Comparison of ENCODE assay signal across 40 cellular contexts in genomic region chr12:108899145-108899544, GRCh38. TPM values are rescaled to one million over a fixed set of nuclear protein-coding genes. Genes with fewer than 3 reads are reported as not detected.
"Had no signal": no experiment of that assay in that cellular context is flagged by ENCODE, and none has a peak within 500 bp of the region (broad histone marks: within the 10 kb centered on the region; RNA-seq: fewer than 3 reads in every experiment).

No MANE protein-coding gene starts in this region.

- H3K4me1 ChIP-seq: adrenal gland, ascending aorta, body of pancreas, breast epithelium had no signal

- H3K27me3 ChIP-seq: adrenal gland, ascending aorta, body of pancreas, brain microvascular endothelial cell, breast epithelium, cardiac muscle cell had no signal

- H3K27ac ChIP-seq: adrenal gland, ascending aorta, body of pancreas, brain microvascular endothelial cell, breast epithelium, cardiac muscle cell had no signal

- H3K36me3 ChIP-seq: adrenal gland, ascending aorta, brain microvascular endothelial cell, breast epithelium, cardiac muscle cell had no signal

- DNase-seq: activated effector memory CD4-positive, alpha-beta T cell treated with anti-CD3 and anti-CD28 coated beads, Interleukin-2, amount 50 U/mL, for 16 hours; activated effector memory CD4-positive, alpha-beta T cell treated with Interleukin-2 at 50 U/mL for 16 hours; activated gamma-delta T cell; activated gamma-delta T cell treated with Interleukin-2 at 50 U/mL for 16 hours; activated naive CD4-positive, alpha-beta T cell; activated naive CD4-positive, alpha-beta T cell treated with anti-CD3 and anti-CD28 coated beads for 36 hours; activated naive CD4-positive, alpha-beta T cell treated with anti-CD3 and anti-CD28 coated beads, Interleukin-2, amount 10 ng/mL, durations not matched to agents 7 days and 5 days; activated naive CD4-positive, alpha-beta T cell treated with anti-CD3 and anti-CD28 coated beads, Interleukin-2, amount 50 U/mL, for 16 hours; activated naive CD4-positive, alpha-beta T cell treated with Interleukin-2 at 50 U/mL for 16 hours; activated naive CD8-positive, alpha-beta T cell treated with anti-CD3 and anti-CD28 coated beads for 36 hours; activated naive CD8-positive, alpha-beta T cell treated with anti-CD3 and anti-CD28 coated beads, Interleukin-2, amount 10 ng/mL, durations not matched to agents 7 days and 5 days; activated naive CD8-positive, alpha-beta T cell treated with anti-CD3 and anti-CD28 coated beads, Interleukin-2, amount 50 U/mL, for 24 hours; activated T-cell treated with anti-CD3 and anti-CD28 coated beads, Interleukin-2, amount 50 U/mL, for 1 hour; activated T-cell treated with anti-CD3 and anti-CD28 coated beads, Interleukin-2, amount 50 U/mL, for 24 hours; activated T-cell treated with anti-CD3 and anti-CD28 coated beads, Interleukin-2, amount 50 U/mL, for 4 hours; activated T-cell treated with anti-CD3 and anti-CD28 coated beads, Interleukin-2, amount 50 U/mL, for 48 hours; activated T-cell treated with anti-CD3 and anti-CD28 coated beads, Interleukin-2, amount 50 U/mL, for 72 hours; adrenal gland; amniotic stem cell; amygdala; anterior cingulate cortex; aorta; body of pancreas; brain microvascular endothelial cell; caudate nucleus; central memory CD4-positive, alpha-beta T cell; cerebellar nuclear complex had no signal

- H3K4me3 ChIP-seq: adrenal gland, ascending aorta, body of pancreas, breast epithelium, cardiac muscle cell had no signal

- FAIRE-seq: astrocyte had no signal

- H3K9me3 ChIP-seq: adrenal gland, ascending aorta, body of pancreas, breast epithelium had no signal

- ATAC-seq: activated naive CD4-positive, alpha-beta T cell treated with anti-CD3 and anti-CD28 coated beads, Interleukin-2, amount 50 U/mL, for 72 hours; activated naive CD8-positive, alpha-beta T cell treated with anti-CD3 and anti-CD28 coated beads, Interleukin-2, amount 50 U/mL, for 24 hours; activated T-cell treated with anti-CD3 and anti-CD28 coated beads, Interleukin-2, amount 50 U/mL, for 4 hours; activated T-cell treated with anti-CD3 and anti-CD28 coated beads, Interleukin-2, amount 50 U/mL, for 72 hours; activated T-helper 17 cell treated with anti-CD3 and anti-CD28 coated beads, Interleukin-2, amount 50 U/mL, for 72 hours; body of pancreas had no signal

RNA-seq across cellular contexts. Expression of gene DAO, which starts 19.3 kb away (rescaled TPM):
- total RNA-seq: activated naive CD4-positive, alpha-beta T cell treated with anti-CD3 and anti-CD28 coated beads for 36 hours; activated naive CD4-positive, alpha-beta T cell treated with anti-CD3 and anti-CD28 coated beads, Interleukin-2, amount 50 U/mL, for 72 hours; activated naive CD8-positive, alpha-beta T cell treated with anti-CD3 and anti-CD28 coated beads for 36 hours; activated naive CD8-positive, alpha-beta T cell treated with anti-CD3 and anti-CD28 coated beads, Interleukin-2, amount 10 ng/mL, durations not matched to agents 7 days and 5 days; activated T-cell treated with anti-CD3 and anti-CD28 coated beads, Interleukin-2, amount 50 U/mL, for 4 hours; activated T-cell treated with anti-CD3 and anti-CD28 coated beads, Interleukin-2, amount 50 U/mL, for 72 hours; activated T-helper 1 cell treated with anti-CD3 and anti-CD28 coated beads, Interleukin-12 subunit alpha, Interleukin-12 subunit beta, Interleukin-2, Interleukin-4 antibody, amounts not matched to agents 30 ng/mL and 10 ng/mL and 1 ng/mL, durations not matched to agents 14 hours and 24 hours and 36 hours; activated T-helper 17 cell treated with anti-CD3 and anti-CD28 coated beads, Interleukin-2, amount 50 U/mL, for 72 hours; activated T-helper 2 cell treated with anti-CD3 and anti-CD28 coated beads, Interferon-gamma antibody, Interleukin-2, Interleukin-4, amounts not matched to agents 10 μg/mL and 5 μg/mL and 100 μg/mL, durations not matched to agents 14 hours and 24 hours and 36 hours; adrenal gland; aorta; ascending aorta; astrocyte; body of pancreas; breast epithelium; bronchial epithelial cell; cardiac muscle cell; cardiac septum; cerebellum; chondrocyte had no signal
- polyA plus RNA-seq: adipose tissue, adrenal gland, aorta, cardiac muscle cell had no signal
